Comparison of ENCODE assay signal across 28 cellular contexts in the genomic region with DNA sequence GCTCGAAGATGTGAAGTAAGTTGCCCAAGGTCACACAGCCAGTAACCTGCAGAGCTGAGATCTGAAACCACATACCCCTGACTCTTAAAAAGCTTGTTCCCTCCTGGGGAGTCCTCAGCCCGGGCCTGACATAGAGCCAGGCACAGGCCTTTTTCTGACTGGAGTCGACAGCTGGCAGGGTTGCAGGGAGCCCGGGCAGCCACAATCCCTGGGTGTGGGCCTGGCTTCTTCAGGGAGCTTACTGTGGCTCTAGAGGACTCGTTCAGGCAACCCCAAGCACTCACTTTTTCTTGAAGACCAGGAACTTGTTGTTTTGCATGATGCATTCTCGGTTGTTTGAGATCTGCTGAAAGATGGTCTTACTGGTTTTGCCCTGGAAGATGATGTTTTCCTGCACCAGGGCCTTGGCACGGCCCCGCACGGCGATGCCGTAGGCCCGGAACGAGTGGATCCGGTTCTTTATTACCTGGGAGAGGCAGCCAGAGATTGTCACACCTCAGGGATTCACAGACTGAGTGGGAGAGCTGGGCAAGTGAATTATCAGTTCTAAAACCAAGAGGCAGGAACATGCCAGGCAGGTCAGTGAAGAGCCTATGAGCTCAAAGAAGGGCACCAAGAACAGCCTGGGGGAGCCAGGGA.
"Had no signal": no experiment of that assay in that cellular context is flagged by ENCODE, and none has a peak within 500 bp of the region (broad histone marks: within the 10 kb centered on the region; RNA-seq: fewer than 3 reads in every experiment).

No MANE protein-coding gene starts in this region.

- H3K27me3 Mint-ChIP-seq: activated T-cell treated with anti-CD3 and anti-CD28 coated beads, Interleukin-2, amount 50 U/mL, for 24 hours; central memory CD8-positive, alpha-beta T cell; naive thymus-derived CD4-positive, alpha-beta T cell; stimulated activated naive B cell treated with anti-CD40 and anti-IgM and Interleukin-4, amounts not matched to agents 10 μg/mL and 1 μg/mL and 100 μg/mL, for 72 hours; T-cell had no signal

- ATAC-seq: gastrocnemius medialis; naive thymus-derived CD4-positive, alpha-beta T cell; psoas muscle; stimulated activated naive B cell treated with anti-CD40 and anti-IgM and Interleukin-4, amounts not matched to agents 10 μg/mL and 1 μg/mL and 100 μg/mL, for 72 hours; T-cell had no signal

- H3K4me3 Mint-ChIP-seq: activated T-cell treated with anti-CD3 and anti-CD28 coated beads, Interleukin-2, amount 50 U/mL, for 24 hours; central memory CD8-positive, alpha-beta T cell; naive thymus-derived CD4-positive, alpha-beta T cell; stimulated activated naive B cell treated with anti-CD40 and anti-IgM and Interleukin-4, amounts not matched to agents 10 μg/mL and 1 μg/mL and 100 μg/mL, for 72 hours; T-cell; T-helper 2 cell treated with Interferon-gamma antibody and Interleukin-4, amounts not matched to agents 5 μg/mL and 100 μg/mL, for 36 hours had no signal

- H3K27ac Mint-ChIP-seq: activated T-cell treated with anti-CD3 and anti-CD28 coated beads, Interleukin-2, amount 50 U/mL, for 24 hours; naive thymus-derived CD4-positive, alpha-beta T cell; stimulated activated naive B cell treated with anti-CD40 and anti-IgM and Interleukin-4, amounts not matched to agents 10 μg/mL and 1 μg/mL and 100 μg/mL, for 72 hours; T-cell; T-helper 2 cell treated with Interferon-gamma antibody and Interleukin-4, amounts not matched to agents 5 μg/mL and 100 μg/mL, for 36 hours had no signal

- H3K27me3 ChIP-seq: breast epithelium, gastrocnemius medialis, ovary, sigmoid colon, stomach, tibial artery had no signal

- H3K9me3 Mint-ChIP-seq: activated T-cell treated with anti-CD3 and anti-CD28 coated beads, Interleukin-2, amount 50 U/mL, for 24 hours; central memory CD8-positive, alpha-beta T cell; naive thymus-derived CD4-positive, alpha-beta T cell; T-cell; T-helper 2 cell treated with Interferon-gamma antibody and Interleukin-4, amounts not matched to agents 5 μg/mL and 100 μg/mL, for 36 hours had no signal

- H3K4me1 ChIP-seq: breast epithelium, gastrocnemius medialis, left ventricle myocardium inferior, psoas muscle, sigmoid colon, stomach, tibial artery had no signal

- H3K36me3 ChIP-seq: breast epithelium, ovary had no signal

- H3K9me3 ChIP-seq: breast epithelium, gastrocnemius medialis, left ventricle myocardium inferior, mucosa of descending colon, ovary, psoas muscle, sigmoid colon, stomach, tibial artery had no signal

- H3K4me1 Mint-ChIP-seq: T-cell had no signal

- DNase-seq: activated CD4-positive, alpha-beta T cell treated with anti-CD3 and anti-CD28 coated beads for 4 hours; activated CD4-positive, alpha-beta T cell treated with anti-CD3 and anti-CD28 coated beads, Interleukin-2, amount 50 U/mL, for 48 hours; activated CD8-positive, alpha-beta memory T cell treated with anti-CD3 and anti-CD28 coated beads, Interleukin-2, amount 50 U/mL, for 48 hours; activated gamma-delta T cell treated with Interleukin-2 at 50 U/mL for 16 hours; activated naive CD4-positive, alpha-beta T cell treated with anti-CD3 and anti-CD28 coated beads, Interleukin-2, amount 50 U/mL, for 16 hours; activated T-cell treated with anti-CD3 and anti-CD28 coated beads, Interleukin-2, amount 50 U/mL, for 24 hours; dermis blood vessel endothelial cell; effector CD4-positive, alpha-beta T cell; gastrocnemius medialis; glutamatergic neuron; left ventricle myocardium inferior; naive thymus-derived CD4-positive, alpha-beta T cell; ovary; psoas muscle; sigmoid colon; stimulated activated CD4-positive, alpha-beta T cell treated with anti-CD3 and anti-CD28 coated beads, Interleukin-1b, Interleukin-23, amount 100 ng/mL, for 48 hours; stimulated activated CD4-positive, alpha-beta T cell treated with anti-CD3 and anti-CD28 coated beads, Interleukin-4, amount 100 ng/mL, for 4 hours; stimulated activated CD8-positive, alpha-beta memory T cell treated with anti-CD3 and anti-CD28 coated beads, Interleukin-4, amount 100 ng/mL, for 48 hours; stimulated activated naive B cell treated with anti-CD40 and anti-IgM and Interleukin-4, amounts not matched to agents 10 μg/mL and 1 μg/mL and 100 μg/mL, for 72 hours; stomach; T-cell; tibial artery had no signal

- H3K4me3 ChIP-seq: breast epithelium, gastrocnemius medialis, left ventricle myocardium inferior, mucosa of descending colon, ovary, psoas muscle, sigmoid colon, smooth muscle cell, stomach, tibial artery had no signal

- H3K27ac ChIP-seq: breast epithelium, epithelial cell of prostate, gastrocnemius medialis, left ventricle myocardium inferior, ovary, psoas muscle, sigmoid colon, stomach, tibial artery had no signal
